Comparison of ENCODE assay signal across 1 cellular context in the genomic region with DNA sequence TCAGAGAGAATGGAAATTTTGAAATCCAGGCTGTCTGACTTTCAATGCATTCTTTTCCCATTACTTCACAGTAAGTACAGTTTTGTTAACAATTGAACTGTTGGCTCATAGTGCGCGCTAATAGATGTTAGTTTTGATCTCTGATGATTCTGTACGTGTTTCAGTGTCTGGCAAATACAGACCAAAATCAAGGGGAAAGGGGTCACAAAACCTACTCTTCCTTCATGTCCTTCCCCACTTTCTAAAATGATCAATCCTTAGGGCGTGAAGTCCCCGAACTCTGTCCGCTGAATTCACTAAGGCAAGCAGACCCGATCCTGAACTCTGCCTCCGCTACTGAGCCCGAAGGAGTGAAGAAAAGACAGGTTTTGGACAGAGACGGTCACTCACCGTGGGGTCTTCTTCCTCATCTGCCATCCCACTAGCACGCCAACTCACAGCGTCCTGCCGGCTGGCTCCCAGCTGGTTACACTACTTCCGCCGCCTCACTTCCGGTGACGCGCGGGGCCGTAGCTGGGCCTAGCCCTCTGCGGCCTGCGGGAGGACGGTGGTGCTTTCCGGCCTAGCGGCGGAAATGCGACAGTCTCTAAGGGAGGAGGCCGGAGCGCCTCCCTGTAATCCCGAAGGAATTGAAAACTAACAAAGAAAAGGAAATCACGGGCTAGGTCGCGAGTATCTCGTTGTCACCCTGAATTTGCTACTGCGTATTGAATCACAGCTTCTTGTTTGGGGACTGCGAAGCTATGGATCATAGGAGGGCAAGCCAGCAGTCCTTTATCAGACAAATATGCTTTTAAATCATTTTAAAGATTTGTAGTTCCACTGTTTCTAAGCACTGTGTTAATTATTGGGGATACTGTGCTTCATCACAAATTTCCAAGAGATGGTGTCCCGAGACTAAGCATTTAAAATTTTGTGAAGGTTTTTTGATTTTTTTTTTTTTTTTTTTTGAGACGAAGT.
TF ChIP-seq lines count a peak whose summit lies in the region.

TSS of gene TAF13 (minus strand) at position 473 of the 960 bp plus-strand sequence. CDS start at position 417, 56 bp downstream.

TF ChIP-seq in K562, 482 proteins besides CTCF, POLR2A, EP300 and RAD21 (continued from another document and continues in another):
- TF ChIP-seq CLOCK (CRISPR knock-in tag; IDR thresholded peaks at IDR 0.05; ENCODE audit: borderline replicate concordance) (no peak), KAT2B (IDR thresholded peaks at IDR 0.05; ENCODE audit: low read depth, low read length) (no peak), ZNF133 (CRISPR knock-in tag; IDR thresholded peaks at IDR 0.05) (no peak), HDAC2 (IDR thresholded peaks at IDR 0.05) (peak; percentile 96), ZNF696 (CRISPR knock-in tag; conservative IDR thresholded peaks at IDR 0.05) (no peak), ATF4 (CRISPR knock-in tag; IDR thresholded peaks at IDR 0.05) (no peak), HES1 (IDR thresholded peaks at IDR 0.05; ENCODE audit: low read depth) (0 out of 2 replicates have a peak, but pooled peaks have one; percentile 9), ZNF444 (CRISPR knock-in tag; IDR thresholded peaks at IDR 0.05) (no peak), ZNF449 (CRISPR knock-in tag; IDR thresholded peaks at IDR 0.05) (no peak), KDM2B (CRISPR knock-in tag; IDR thresholded peaks at IDR 0.05) (no peak), POLR2AphosphoS2 (IDR thresholded peaks at IDR 0.05; ENCODE audit: low read length) (peak; percentile 90; the same call in 1 of the 2 replicates), ZNF717 (CRISPR knock-in tag; IDR thresholded peaks at IDR 0.05) (no peak), ZNF436 (CRISPR knock-in tag; IDR thresholded peaks at IDR 0.05) (no peak), BCOR (IDR thresholded peaks at IDR 0.05) (0 out of 2 replicates have a peak, but pooled peaks have one; percentile 26), MYNN (IDR thresholded peaks at IDR 0.05) (0 out of 2 replicates have a peak, but pooled peaks have one; percentile 47), MYNN (CRISPR knock-in tag; IDR thresholded peaks at IDR 0.05) (no peak), ESRRA (IDR thresholded peaks at IDR 0.05; ENCODE audit: borderline replicate concordance, low read depth) (peak; percentile 73), POLR3A (IDR thresholded peaks at IDR 0.05; ENCODE audit: borderline replicate concordance, extremely low read depth, insufficient read depth, insufficient read length) (no peak), KLF10 (CRISPR knock-in tag; IDR thresholded peaks at IDR 0.05) (no peak), FOXP4 (CRISPR knock-in tag; IDR thresholded peaks at IDR 0.05; ENCODE audit: borderline replicate concordance) (no peak), SMARCC2 (IDR thresholded peaks at IDR 0.05; ENCODE audit: low read depth) (no peak; the same call in 1 of the 2 replicates), ZBTB49 (CRISPR knock-in tag; IDR thresholded peaks at IDR 0.05; ENCODE audit: borderline replicate concordance) (no peak), UBTF (IDR thresholded peaks at IDR 0.05; ENCODE audit: borderline replicate concordance in 1 of 2, low read depth in 2 of 2, low read length in 2 of 2) (no peak), CBX2 (IDR thresholded peaks at IDR 0.05; ENCODE audit: insufficient read depth, low read length, poor library complexity, severe bottlenecking) (no peak), ZNF764 (CRISPR knock-in tag; IDR thresholded peaks at IDR 0.05; ENCODE audit: low read depth) (no peak), SRSF3 (IDR thresholded peaks at IDR 0.05; ENCODE audit: insufficient read depth, low read length) (no peak), ZC3H4 (CRISPR knock-in tag; IDR thresholded peaks at IDR 0.05; ENCODE audit: borderline replicate concordance) (no peak), SPI1 (IDR thresholded peaks at IDR 0.05; ENCODE audit: borderline replicate concordance, low read depth, low read length) (peak; percentile 46; the same call in 1 of the 2 replicates)
- TF ChIP-seq, protein P1, sequence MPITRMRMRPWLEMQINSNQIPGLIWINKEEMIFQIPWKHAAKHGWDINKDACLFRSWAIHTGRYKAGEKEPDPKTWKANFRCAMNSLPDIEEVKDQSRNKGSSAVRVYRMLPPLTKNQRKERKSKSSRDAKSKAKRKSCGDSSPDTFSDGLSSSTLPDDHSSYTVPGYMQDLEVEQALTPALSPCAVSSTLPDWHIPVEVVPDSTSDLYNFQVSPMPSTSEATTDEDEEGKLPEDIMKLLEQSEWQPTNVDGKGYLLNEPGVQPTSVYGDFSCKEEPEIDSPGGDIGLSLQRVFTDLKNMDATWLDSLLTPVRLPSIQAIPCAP (CRISPR knock-in tag; IDR thresholded peaks at IDR 0.05; ENCODE audit: borderline replicate concordance), result no peak
- TF ChIP-seq, protein P2, sequence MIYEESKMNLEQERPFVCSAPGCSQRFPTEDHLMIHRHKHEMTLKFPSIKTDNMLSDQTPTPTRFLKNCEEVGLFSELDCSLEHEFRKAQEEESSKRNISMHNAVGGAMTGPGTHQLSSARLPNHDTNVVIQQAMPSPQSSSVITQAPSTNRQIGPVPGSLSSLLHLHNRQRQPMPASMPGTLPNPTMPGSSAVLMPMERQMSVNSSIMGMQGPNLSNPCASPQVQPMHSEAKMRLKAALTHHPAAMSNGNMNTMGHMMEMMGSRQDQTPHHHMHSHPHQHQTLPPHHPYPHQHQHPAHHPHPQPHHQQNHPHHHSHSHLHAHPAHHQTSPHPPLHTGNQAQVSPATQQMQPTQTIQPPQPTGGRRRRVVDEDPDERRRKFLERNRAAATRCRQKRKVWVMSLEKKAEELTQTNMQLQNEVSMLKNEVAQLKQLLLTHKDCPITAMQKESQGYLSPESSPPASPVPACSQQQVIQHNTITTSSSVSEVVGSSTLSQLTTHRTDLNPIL (CRISPR knock-in tag; IDR thresholded peaks at IDR 0.05), result no peak
- TF ChIP-seq, protein P3, sequence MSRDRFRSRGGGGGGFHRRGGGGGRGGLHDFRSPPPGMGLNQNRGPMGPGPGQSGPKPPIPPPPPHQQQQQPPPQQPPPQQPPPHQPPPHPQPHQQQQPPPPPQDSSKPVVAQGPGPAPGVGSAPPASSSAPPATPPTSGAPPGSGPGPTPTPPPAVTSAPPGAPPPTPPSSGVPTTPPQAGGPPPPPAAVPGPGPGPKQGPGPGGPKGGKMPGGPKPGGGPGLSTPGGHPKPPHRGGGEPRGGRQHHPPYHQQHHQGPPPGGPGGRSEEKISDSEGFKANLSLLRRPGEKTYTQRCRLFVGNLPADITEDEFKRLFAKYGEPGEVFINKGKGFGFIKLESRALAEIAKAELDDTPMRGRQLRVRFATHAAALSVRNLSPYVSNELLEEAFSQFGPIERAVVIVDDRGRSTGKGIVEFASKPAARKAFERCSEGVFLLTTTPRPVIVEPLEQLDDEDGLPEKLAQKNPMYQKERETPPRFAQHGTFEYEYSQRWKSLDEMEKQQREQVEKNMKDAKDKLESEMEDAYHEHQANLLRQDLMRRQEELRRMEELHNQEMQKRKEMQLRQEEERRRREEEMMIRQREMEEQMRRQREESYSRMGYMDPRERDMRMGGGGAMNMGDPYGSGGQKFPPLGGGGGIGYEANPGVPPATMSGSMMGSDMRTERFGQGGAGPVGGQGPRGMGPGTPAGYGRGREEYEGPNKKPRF (IDR thresholded peaks at IDR 0.05; ENCODE audit: low read depth, low read length), result no peak
- TF ChIP-seq, protein P4, sequence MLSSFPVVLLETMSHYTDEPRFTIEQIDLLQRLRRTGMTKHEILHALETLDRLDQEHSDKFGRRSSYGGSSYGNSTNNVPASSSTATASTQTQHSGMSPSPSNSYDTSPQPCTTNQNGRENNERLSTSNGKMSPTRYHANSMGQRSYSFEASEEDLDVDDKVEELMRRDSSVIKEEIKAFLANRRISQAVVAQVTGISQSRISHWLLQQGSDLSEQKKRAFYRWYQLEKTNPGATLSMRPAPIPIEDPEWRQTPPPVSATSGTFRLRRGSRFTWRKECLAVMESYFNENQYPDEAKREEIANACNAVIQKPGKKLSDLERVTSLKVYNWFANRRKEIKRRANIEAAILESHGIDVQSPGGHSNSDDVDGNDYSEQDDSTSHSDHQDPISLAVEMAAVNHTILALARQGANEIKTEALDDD (IDR thresholded peaks at IDR 0.05), result no peak
